ENCODE assay signal across 8 cellular contexts in the genomic region with DNA sequence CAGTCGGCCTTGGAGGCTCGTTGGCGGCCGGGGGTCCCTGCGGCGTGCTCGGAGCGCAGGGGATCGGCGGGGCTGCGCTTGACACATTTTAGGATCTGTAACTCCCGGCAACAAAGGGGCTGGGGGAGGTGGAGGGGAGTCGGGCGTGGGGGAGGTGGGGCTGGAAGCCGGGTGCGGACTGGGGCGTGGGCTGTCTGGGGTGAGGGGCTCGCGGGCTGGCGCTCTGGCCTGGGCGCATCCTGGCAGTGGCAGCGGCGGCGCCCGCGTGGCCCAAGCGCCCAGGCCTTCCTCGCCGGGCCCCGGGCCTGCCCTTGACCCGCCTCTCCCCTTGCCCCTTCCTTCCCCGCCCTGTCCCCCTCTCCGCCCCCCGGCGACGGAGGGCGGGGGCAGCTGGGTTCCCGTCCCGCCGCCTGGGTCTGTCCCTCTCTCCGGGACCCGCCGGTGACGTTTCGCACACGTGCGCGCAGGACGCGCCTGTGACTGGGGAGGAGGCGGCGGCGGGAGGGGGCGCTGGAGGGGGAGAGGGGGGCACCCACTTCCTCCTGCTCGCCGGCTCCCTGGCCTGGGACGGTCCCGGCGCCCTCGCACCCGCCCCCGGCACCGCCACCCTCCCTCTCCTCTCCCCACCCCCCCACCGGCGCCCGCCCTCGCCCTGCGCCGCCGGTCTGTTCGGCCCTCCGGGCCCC. TPM values are rescaled to one million over a fixed set of nuclear protein-coding genes. Genes with fewer than 3 reads are reported as not detected.
DNase-seq lines count a peak whose midpoint lies in the region; ATAC-seq and TF ChIP-seq lines count a peak whose summit lies in the region.

No MANE protein-coding gene starts in this region.

- TF ChIP-seq CTCF in endodermal cell (conservative IDR thresholded peaks at IDR 0.05) = peak; percentile 32

- peak; percentile 77 to 93 (median 85) for DNase-seq in CD8-positive, alpha-beta memory T cell
- no peak for DNase-seq in NT2/D1 (ENCODE audit: low read depth, low spot score)
- peak; percentile 59 for DNase-seq in activated CD8-positive, alpha-beta memory T cell treated with anti-CD3 and anti-CD28 coated beads, Interleukin-2, amount 50 U/mL, for 1 hour (ENCODE audit: extremely low read depth)
- peak; percentile 95 for DNase-seq in endodermal cell
- DNase-seq in midbrain (lab: John Stamatoyannopoulos, UW) = peak; percentile 82
- DNase-seq in stimulated activated CD8-positive, alpha-beta memory T cell treated with anti-CD3 and anti-CD28 coated beads, Interleukin-15, amount 100 ng/mL, for 48 hours (ENCODE audit: low read depth in 2 of 2) = peak; percentile 87 to 92

- peak overlapping the region; percentile 91 for H3K27ac ChIP-seq in CD8-positive, alpha-beta memory T cell (ENCODE audit: low read depth, low read length)
- peak overlapping the region; percentile 97 for H3K27ac ChIP-seq in endodermal cell (ENCODE audit: low read depth, low read length)

- POLR2A ChIA-PET in CD8-positive, alpha-beta memory T cell (lab: Charles Lee) = interaction anchor here (0.6 to 3.1 kb wide), 4 partner anchors 7 to 83 kb away, joined by 3 to 38 read pairs (median 14); no protein-coding TSS in a partner anchor

- H3K4me3 ChIP-seq in CD8-positive, alpha-beta memory T cell (ENCODE audit: low read length) = peak overlapping the region; percentile 77
- H3K4me3 ChIP-seq in NT2/D1 (ENCODE audit: insufficient read length, low read depth) = peak overlapping the region; percentile 72
- H3K4me3 ChIP-seq in endodermal cell (ENCODE audit: low read length) = peak overlapping the region; percentile 99

- H3K27ac Mint-ChIP-seq in CD8-positive, alpha-beta memory T cell = peak overlapping the region in 6 of 8 donors; percentile 29 to 92 (median 62)
- peak overlapping the region; percentile 61 for H3K27ac Mint-ChIP-seq in endodermal cell

- peaks cover 45% of the 10 kb centered on the region for H3K4me1 ChIP-seq in CD8-positive, alpha-beta memory T cell (ENCODE audit: insufficient read depth, low read length)
- no peaks in the 10 kb centered on the region for H3K4me1 ChIP-seq in NT2/D1 (ENCODE audit: insufficient read depth, insufficient read length)
- no peaks in the 10 kb centered on the region for H3K4me1 ChIP-seq in endodermal cell (ENCODE audit: control insufficient read depth, insufficient read depth, low read length)

- CTCF ChIA-PET in CD8-positive, alpha-beta memory T cell (lab: Charles Lee) = interaction anchor here (2.1 to 2.9 kb wide), 2 partner anchors 11 to 86 kb away, joined by 13 to 53 read pairs; no protein-coding TSS in a partner anchor

- 0% methylated on average over 59 of the region's 72 CpGs; no CpG with 5 or more reads in 1 of the 2 experiments for WGBS in endodermal cell (ENCODE audit: insufficient coverage in 1 of 2, insufficient read length in 1 of 2), 2 experiments

- peak overlapping the region; percentile 93 for H3K9ac ChIP-seq in NT2/D1 (ENCODE audit: insufficient read length, low read depth)
- peak overlapping the region; percentile 93 for H3K9ac ChIP-seq in endodermal cell (ENCODE audit: extremely low read depth, low read length, poor library complexity, severe bottlenecking)

- ATAC-seq in GM19452 (IDR thresholded peaks at IDR 0.05; ENCODE audit: unreplicated experiment) = peak; percentile 44
- ATAC-seq in HG03571 (IDR thresholded peaks at IDR 0.05; ENCODE audit: unreplicated experiment) = peak; percentile 46

- peaks cover 3% of the 10 kb centered on the region for H3K36me3 ChIP-seq in CD8-positive, alpha-beta memory T cell (ENCODE audit: insufficient read depth, low read length)
- H3K36me3 ChIP-seq in NT2/D1 (ENCODE audit: insufficient read depth, insufficient read length, low read length) (peaks cover 24% of the 10 kb centered on the region), endodermal cell (ENCODE audit: control insufficient read depth, insufficient read depth, low read length) (peaks cover 25% of the 10 kb centered on the region)

- no peaks in the 10 kb centered on the region for H3K9me3 Mint-ChIP-seq in CD8-positive, alpha-beta memory T cell
- H3K9me3 Mint-ChIP-seq in endodermal cell = peaks cover 1% of the 10 kb centered on the region

- no peaks in the 10 kb centered on the region for H3K27me3 ChIP-seq in CD8-positive, alpha-beta memory T cell (ENCODE audit: insufficient read depth, low read length, poor library complexity, severe bottlenecking)
- H3K27me3 ChIP-seq in NT2/D1 (ENCODE audit: insufficient read depth, insufficient read length) (no peaks in the 10 kb centered on the region), endodermal cell (ENCODE audit: control insufficient read depth, insufficient read depth, low read length, poor library complexity, severe bottlenecking) (no peaks in the 10 kb centered on the region)

- H3K36me3 Mint-ChIP-seq in CD8-positive, alpha-beta memory T cell = peaks cover 0 to 25% (median 2%) of the 10 kb centered on the region in 3 donors
- peaks cover 19% of the 10 kb centered on the region for H3K36me3 Mint-ChIP-seq in endodermal cell (ENCODE audit: low read depth)

- H3K4me1 Mint-ChIP-seq in CD8-positive, alpha-beta memory T cell = peaks cover 57 to 66% (median 62%) of the 10 kb centered on the region in 3 donors
- peaks cover 25% of the 10 kb centered on the region for H3K4me1 Mint-ChIP-seq in endodermal cell

- peak overlapping the region; percentile 65 to 98 (median 92) for H3K4me3 Mint-ChIP-seq in CD8-positive, alpha-beta memory T cell
- peak overlapping the region; percentile 89 for H3K4me3 Mint-ChIP-seq in endodermal cell

- no peaks in the 10 kb centered on the region for H3K27me3 Mint-ChIP-seq in CD8-positive, alpha-beta memory T cell
- peaks cover 3% of the 10 kb centered on the region for H3K27me3 Mint-ChIP-seq in endodermal cell (ENCODE audit: insufficient read depth)

- no peaks in the 10 kb centered on the region for H3K9me3 ChIP-seq in CD8-positive, alpha-beta memory T cell (ENCODE audit: low read length)
- no peaks in the 10 kb centered on the region for H3K9me3 ChIP-seq in NT2/D1 (ENCODE audit: insufficient read depth, low read length)
- peaks cover under 1% of the 10 kb centered on the region for H3K9me3 ChIP-seq in endodermal cell (ENCODE audit: control insufficient read depth, low read length)

RNA-seq across cellular contexts. Expression of gene E2F3, which starts 1.5 kb away (rescaled TPM):
- 10 to 100 TPM; 31.5 to 32.3 TPM for total RNA-seq in CD8-positive, alpha-beta memory T cell
- 13.1 TPM for polyA plus RNA-seq in CD8-positive, alpha-beta memory T cell
- total RNA-seq in endodermal cell = 10 to 100 TPM; 38.2 TPM
- 26.8 TPM for polyA plus RNA-seq in endodermal cell (2013, experiment 1 of 2)
- polyA plus RNA-seq in endodermal cell (2013, experiment 2 of 2) = 26.3 TPM
